In the genomic region with DNA sequence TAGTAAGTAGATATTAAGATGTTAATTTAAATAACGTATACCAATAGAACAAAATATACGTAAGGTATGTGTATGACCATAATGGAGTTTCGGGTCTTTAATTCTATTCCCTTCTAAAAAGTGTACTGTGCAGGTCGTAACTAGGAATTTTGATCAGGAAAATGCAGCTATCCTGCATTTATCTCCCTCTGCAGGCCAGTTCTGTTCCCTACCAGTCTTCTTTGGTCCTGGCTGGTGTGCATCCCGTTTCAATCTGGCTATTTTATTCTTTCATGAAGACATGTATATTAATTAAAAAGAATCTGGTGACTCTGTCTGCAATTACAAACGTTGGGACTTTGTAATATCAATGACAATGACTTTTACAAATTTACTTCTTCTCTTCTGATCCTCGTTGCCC, we compare ENCODE assay signal across 1 cellular context.
TF ChIP-seq lines count a peak whose summit lies in the region.

No MANE protein-coding gene starts in this region.

TF ChIP-seq in SK-N-SH treated with all-trans-retinoic acid at 6 μM for 48 hours, 23 proteins besides CTCF, POLR2A, EP300 and RAD21 (continued from another document):
- TF ChIP-seq, protein P1, sequence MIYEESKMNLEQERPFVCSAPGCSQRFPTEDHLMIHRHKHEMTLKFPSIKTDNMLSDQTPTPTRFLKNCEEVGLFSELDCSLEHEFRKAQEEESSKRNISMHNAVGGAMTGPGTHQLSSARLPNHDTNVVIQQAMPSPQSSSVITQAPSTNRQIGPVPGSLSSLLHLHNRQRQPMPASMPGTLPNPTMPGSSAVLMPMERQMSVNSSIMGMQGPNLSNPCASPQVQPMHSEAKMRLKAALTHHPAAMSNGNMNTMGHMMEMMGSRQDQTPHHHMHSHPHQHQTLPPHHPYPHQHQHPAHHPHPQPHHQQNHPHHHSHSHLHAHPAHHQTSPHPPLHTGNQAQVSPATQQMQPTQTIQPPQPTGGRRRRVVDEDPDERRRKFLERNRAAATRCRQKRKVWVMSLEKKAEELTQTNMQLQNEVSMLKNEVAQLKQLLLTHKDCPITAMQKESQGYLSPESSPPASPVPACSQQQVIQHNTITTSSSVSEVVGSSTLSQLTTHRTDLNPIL (CRISPR knock-in tag; IDR thresholded peaks at IDR 0.05; ENCODE audit: low read depth), result no peak
- TF ChIP-seq BACH2 (CRISPR knock-in tag; IDR thresholded peaks at IDR 0.05; ENCODE audit: borderline replicate concordance) (no peak), ARNTL (CRISPR knock-in tag; IDR thresholded peaks at IDR 0.05; ENCODE audit: borderline replicate concordance, low read depth) (no peak), ESRRG (CRISPR knock-in tag; IDR thresholded peaks at IDR 0.05) (no peak), ZNF70 (CRISPR knock-in tag; IDR thresholded peaks at IDR 0.05) (no peak), TOX (CRISPR knock-in tag; IDR thresholded peaks at IDR 0.05; ENCODE audit: borderline replicate concordance) (no peak), ZFP30 (CRISPR knock-in tag; IDR thresholded peaks at IDR 0.05) (no peak)
- TF ChIP-seq, protein P2, sequence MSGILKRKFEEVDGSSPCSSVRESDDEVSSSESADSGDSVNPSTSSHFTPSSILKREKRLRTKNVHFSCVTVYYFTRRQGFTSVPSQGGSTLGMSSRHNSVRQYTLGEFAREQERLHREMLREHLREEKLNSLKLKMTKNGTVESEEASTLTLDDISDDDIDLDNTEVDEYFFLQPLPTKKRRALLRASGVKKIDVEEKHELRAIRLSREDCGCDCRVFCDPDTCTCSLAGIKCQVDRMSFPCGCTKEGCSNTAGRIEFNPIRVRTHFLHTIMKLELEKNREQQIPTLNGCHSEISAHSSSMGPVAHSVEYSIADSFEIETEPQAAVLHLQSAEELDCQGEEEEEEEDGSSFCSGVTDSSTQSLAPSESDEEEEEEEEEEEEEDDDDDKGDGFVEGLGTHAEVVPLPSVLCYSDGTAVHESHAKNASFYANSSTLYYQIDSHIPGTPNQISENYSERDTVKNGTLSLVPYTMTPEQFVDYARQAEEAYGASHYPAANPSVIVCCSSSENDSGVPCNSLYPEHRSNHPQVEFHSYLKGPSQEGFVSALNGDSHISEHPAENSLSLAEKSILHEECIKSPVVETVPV (CRISPR knock-in tag; IDR thresholded peaks at IDR 0.05), result no peak
- TF ChIP-seq, protein P3, sequence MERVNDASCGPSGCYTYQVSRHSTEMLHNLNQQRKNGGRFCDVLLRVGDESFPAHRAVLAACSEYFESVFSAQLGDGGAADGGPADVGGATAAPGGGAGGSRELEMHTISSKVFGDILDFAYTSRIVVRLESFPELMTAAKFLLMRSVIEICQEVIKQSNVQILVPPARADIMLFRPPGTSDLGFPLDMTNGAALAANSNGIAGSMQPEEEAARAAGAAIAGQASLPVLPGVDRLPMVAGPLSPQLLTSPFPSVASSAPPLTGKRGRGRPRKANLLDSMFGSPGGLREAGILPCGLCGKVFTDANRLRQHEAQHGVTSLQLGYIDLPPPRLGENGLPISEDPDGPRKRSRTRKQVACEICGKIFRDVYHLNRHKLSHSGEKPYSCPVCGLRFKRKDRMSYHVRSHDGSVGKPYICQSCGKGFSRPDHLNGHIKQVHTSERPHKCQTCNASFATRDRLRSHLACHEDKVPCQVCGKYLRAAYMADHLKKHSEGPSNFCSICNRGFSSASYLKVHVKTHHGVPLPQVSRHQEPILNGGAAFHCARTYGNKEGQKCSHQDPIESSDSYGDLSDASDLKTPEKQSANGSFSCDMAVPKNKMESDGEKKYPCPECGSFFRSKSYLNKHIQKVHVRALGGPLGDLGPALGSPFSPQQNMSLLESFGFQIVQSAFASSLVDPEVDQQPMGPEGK (CRISPR knock-in tag; IDR thresholded peaks at IDR 0.05; ENCODE audit: borderline replicate concordance), result no peak
